In genomic region chr5:138179277-138179857, GRCh38 we compare ENCODE assay signal across 8 cellular contexts. TPM values are rescaled to one million over a fixed set of nuclear protein-coding genes. Genes with fewer than 3 reads are reported as not detected.
DNase-seq lines count a peak whose midpoint lies in the region; ATAC-seq, FAIRE-seq and TF ChIP-seq lines count a peak whose summit lies in the region.

No MANE protein-coding gene starts in this region.

- H3F3A ChIP-seq in neural cell (ENCODE audit: insufficient read depth, low read length, poor library complexity, severe bottlenecking): no peaks in the 10 kb centered on the region

- intact Hi-C loops in IMR-90 (cut with micrococcal nuclease): no loop called here
- intact Hi-C loops in mammary epithelial cell (cut with micrococcal nuclease): no loop called here

- H3K4ac ChIP-seq in IMR-90 (ENCODE audit: low read depth, low read length): peak overlapping the region; percentile 5

- H4K91ac ChIP-seq in IMR-90 (ENCODE audit: insufficient read depth, low read depth, low read length): peak overlapping the region; percentile 61

- H3K9ac ChIP-seq in IMR-90 (ENCODE audit: low read depth, low read length) (peak overlapping the region; percentile 74; the same call in 1 of the 2 replicates), mammary epithelial cell (ENCODE audit: insufficient read depth, low read length) (peak overlapping the region; percentile 99), neural cell (ENCODE audit: low read length) (no peak overlapping the region)

- H2AFZ ChIP-seq in IMR-90 (replicated peaks; ENCODE audit: low read length, poor library complexity): peak overlapping the region; percentile 93
- H2AFZ ChIP-seq in mammary epithelial cell (ENCODE audit: low read depth, low read length): peak overlapping the region; percentile 99
- H2AFZ ChIP-seq in neural cell (ENCODE audit: low read depth, low read length): no peak overlapping the region

- BruUV-seq in IMR-90 (replicated peaks; lab: Mats Ljungman, UMichigan) (TSS peak; percentile 76), mammary epithelial cell (replicated peaks; lab: Mats Ljungman, UMichigan) (TSS peak; percentile 64)

- H3K4me2 ChIP-seq in IMR-90 (ENCODE audit: low read depth, low read length) (peak overlapping the region; percentile 79), mammary epithelial cell (ENCODE audit: insufficient read depth, low read depth, low read length) (peak overlapping the region; percentile 83), neural cell (ENCODE audit: low read length) (peak overlapping the region; percentile 61)

- in situ Hi-C loops in IMR-90 (cut with MboI; ENCODE audit: low sequenced_read_pairs): no loop called here
- in situ Hi-C loops in mammary epithelial cell (cut with MboI; ENCODE audit: low sequenced_read_pairs in 2 of 2): loop anchor here (25.0 kb wide), 2 partner anchors 233 to 358 kb away; partner anchors contain the start of gene ETF1 (in 1 of the 2)

- H3K79me2 ChIP-seq in mammary epithelial cell (ENCODE audit: insufficient read depth, low read length) (peaks cover 68% of the 10 kb centered on the region), neural cell (replicated peaks; ENCODE audit: insufficient read depth, low read length) (peaks cover 52% of the 10 kb centered on the region)

- 0 out of 2 replicates have a peak overlapping the region, but pooled peaks have one; percentile 18 for H2AK5ac ChIP-seq in IMR-90 (ENCODE audit: low read depth, low read length)

- POLR2A ChIA-PET in IMR-90 (lab: Charles Lee; ENCODE audit: unreplicated experiment): interaction anchor here (0.6 kb wide), 2 partner anchors 43 to 325 kb away, joined by 3 to 6 read pairs; no protein-coding TSS in a partner anchor

- no peak for ATAC-seq in IMR-90 (ENCODE audit: low read depth)
- no peak for ATAC-seq in GM18520 (IDR thresholded peaks at IDR 0.05; ENCODE audit: unreplicated experiment)
- no peak for ATAC-seq in HG02588 (IDR thresholded peaks at IDR 0.05; ENCODE audit: unreplicated experiment)

- H3K14ac ChIP-seq in IMR-90 (replicated peaks; ENCODE audit: low read depth, low read length): peak overlapping the region; percentile 6

- TF ChIP-seq RAD21 in IMR-90 (IDR thresholded peaks at IDR 0.05; ENCODE audit: low read length) (no peak), neural cell (conservative IDR thresholded peaks at IDR 0.05) (no peak)

- peaks cover 17% of the 10 kb centered on the region for H3K36me3 ChIP-seq in IMR-90 (ENCODE audit: control insufficient read depth, insufficient read depth, low read length)
- peaks cover 22% of the 10 kb centered on the region for H3K36me3 ChIP-seq in mammary epithelial cell (ENCODE audit: insufficient read depth, low read length)
- H3K36me3 ChIP-seq in neural cell (ENCODE audit: insufficient read depth, low read length): no peaks in the 10 kb centered on the region

- no peaks in the 10 kb centered on the region; the same call in 1 of the 2 replicates for H3K9me1 ChIP-seq in IMR-90 (ENCODE audit: insufficient read depth, low read length)

- no peak overlapping the region for H2BK120ac ChIP-seq in IMR-90 (ENCODE audit: low read depth, low read length)

- DNase-seq in EH (ENCODE audit: low read depth) (peak; percentile 11), IMR-90 (no peak), mammary epithelial cell (peak; percentile 9), GM12892 (ENCODE audit: insufficient read length) (no peak), dedifferentiated amniotic fluid mesenchymal stem cell (ENCODE audit: extremely low spot score) (no peak)

- H3K4me3 ChIP-seq in IMR-90 (ENCODE audit: insufficient read depth, low read depth, low read length) (peak overlapping the region; percentile 76), mammary epithelial cell (replicated peaks in 1 of 3; ENCODE audit: insufficient read depth in 1 of 3, low read depth in 2 of 3, low read length in 3 of 3) (peak overlapping the region; percentile 77 to 99 (median 90)), neural cell (ENCODE audit: low read length) (peak overlapping the region; percentile 82)

- no peaks in the 10 kb centered on the region for H3K9me2 ChIP-seq in neural cell (ENCODE audit: insufficient read depth, low read length)

- TF ChIP-seq EP300 in neural cell (conservative IDR thresholded peaks at IDR 0.05; ENCODE audit: poor library complexity, severe bottlenecking): no peak

- H3K56ac ChIP-seq in IMR-90 (ENCODE audit: extremely low read depth, insufficient read depth, low read length): peak overlapping the region; percentile 11; the same call in 1 of the 2 replicates

- H3K9me3 ChIP-seq in IMR-90 (ENCODE audit: control insufficient read depth, insufficient read depth, low read length): no peaks in the 10 kb centered on the region
- no peaks in the 10 kb centered on the region for H3K9me3 ChIP-seq in mammary epithelial cell (replicated peaks; ENCODE audit: insufficient read depth, low read length)
- no peaks in the 10 kb centered on the region for H3K9me3 ChIP-seq in neural cell (ENCODE audit: low read length)

- CTCF ChIA-PET in IMR-90 (lab: Yijun Ruan, JAX): interaction anchor here (1.4 kb wide), 1 partner anchor 9 kb away, joined by 3 read pairs; no protein-coding TSS in a partner anchor
- CTCF ChIA-PET in mammary epithelial cell (lab: Charles Lee; ENCODE audit: low non-redundant PET): interaction anchor here (0.8 kb wide), 1 partner anchor 104 kb away, joined by 9 read pairs; no protein-coding TSS in a partner anchor

- H3K79me1 ChIP-seq in IMR-90 (ENCODE audit: low read depth in 1 of 2, low read length in 2 of 2): peaks cover 29 to 46% of the 10 kb centered on the region in 2 experiments

- no peak overlapping the region for H2BK15ac ChIP-seq in IMR-90 (ENCODE audit: low read depth, low read length)

- no peak overlapping the region for H2BK20ac ChIP-seq in IMR-90 (ENCODE audit: low read depth, low read length)

- no peak for TF ChIP-seq CTCF in IMR-90 (conservative IDR thresholded peaks at IDR 0.05; ENCODE audit: low read depth, low read length)
- TF ChIP-seq CTCF in mammary epithelial cell (conservative IDR thresholded peaks at IDR 0.05 in 1 of 2, IDR thresholded peaks at IDR 0.05 in 1 of 2; ENCODE audit: extremely low read depth in 1 of 2, insufficient read depth in 1 of 2, low read depth in 1 of 2, low read length in 2 of 2): no peak
- TF ChIP-seq CTCF in neural cell (IDR thresholded peaks at IDR 0.05; ENCODE audit: poor library complexity, severe bottlenecking): no peak

- 1% methylated on average over 7 of the region's 23 CpGs; no CpG with 5 or more reads in 1 of the 2 experiments for WGBS in IMR-90 (ENCODE audit: extremely low coverage in 2 of 2, insufficient read length in 1 of 2), 2 experiments
- under 1% methylated on average over 22 of the region's 23 CpGs for WGBS in mammary epithelial cell (ENCODE audit: low coverage, missing lambda C conversion rate)

- H4K20me1 ChIP-seq in IMR-90 (ENCODE audit: insufficient read depth, low read length) (0 out of 2 replicates have a peak, but pooled peaks cover 4% of the 10 kb centered on the region), mammary epithelial cell (ENCODE audit: insufficient read depth, low read length) (no peaks in the 10 kb centered on the region), neural cell (ENCODE audit: insufficient read depth) (no peaks in the 10 kb centered on the region)

- no peaks in the 10 kb centered on the region for H3K4me1 ChIP-seq in IMR-90 (ENCODE audit: control insufficient read depth, insufficient read depth, low read length)
- peaks cover 14% of the 10 kb centered on the region for H3K4me1 ChIP-seq in mammary epithelial cell (ENCODE audit: insufficient read depth, low read length)

- H4K5ac ChIP-seq in IMR-90 (ENCODE audit: low read depth, low read length): no peak overlapping the region

- H3K27me3 ChIP-seq in IMR-90 (ENCODE audit: control insufficient read depth, insufficient read depth, low read length): no peaks in the 10 kb centered on the region
- no peaks in the 10 kb centered on the region for H3K27me3 ChIP-seq in mammary epithelial cell (ENCODE audit: insufficient read depth, low read length)
- H3K27me3 ChIP-seq in neural cell (ENCODE audit: insufficient read depth, low read depth, low read length): no peaks in the 10 kb centered on the region

- peak overlapping the region; percentile 82; the same call in 1 of the 2 replicates for H3K23ac ChIP-seq in IMR-90 (ENCODE audit: low read depth, low read length)

- H2AK9ac ChIP-seq in IMR-90 (replicated peaks; ENCODE audit: low read depth, low read length, poor library complexity): peak overlapping the region; percentile 84

- peak overlapping the region; percentile 14 for H2BK5ac ChIP-seq in IMR-90 (ENCODE audit: low read depth, low read length, poor library complexity, severe bottlenecking)

- peak overlapping the region in 1 of 2 experiments; percentile 28; a peak in 2 of 4 replicates for H4K8ac ChIP-seq in IMR-90 (ENCODE audit: low read depth in 2 of 2, low read length in 2 of 2)

- H3K27ac ChIP-seq in IMR-90 (ENCODE audit: insufficient read depth, low read length) (peak overlapping the region; percentile 7; the same call in 1 of the 2 replicates), mammary epithelial cell (ENCODE audit: insufficient read depth, low read depth, low read length) (peak overlapping the region; percentile 92), neural cell (ENCODE audit: low read length) (no peak overlapping the region)

- no peak overlapping the region for H3K18ac ChIP-seq in IMR-90 (ENCODE audit: low read depth, low read length)

- no peak for FAIRE-seq in GM12892 (lab: Jason Lieb, UNC)

- TF ChIP-seq POLR2A in IMR-90 (IDR thresholded peaks at IDR 0.05; ENCODE audit: low read depth, low read length): no peak
- no peak for TF ChIP-seq POLR2A in GM12892 (IDR thresholded peaks at IDR 0.05; ENCODE audit: low read depth, low read length)

- dilution Hi-C loops in IMR-90 (cut with HindIII; ENCODE audit: low sequenced_read_pairs, unreplicated experiment) (no loop called here), mammary epithelial cell (cut with HindIII; ENCODE audit: low sequenced_read_pairs) (no loop called here)

RNA-seq across cellular contexts. Expression of gene KIF20A, which starts 0.5 kb away (rescaled TPM):
- total RNA-seq in IMR-90 (2012; rRNA removed) (106 and 119 TPM in 2 replicates), mammary epithelial cell (10 to 100 TPM in 1 of 2 donors, under 1 TPM in 1; 0.67 to 36.5 TPM)
- polyA plus RNA-seq in IMR-90 (2012; rRNA removed) (39.4 and 42.0 TPM in 2 replicates), mammary epithelial cell (47.0 TPM), neural cell (1.9 and 2.1 TPM in 2 replicates)
- 18.4 and 23.3 TPM in 2 replicates for polyA plus RNA-seq in IMR-90 (2012; cell fraction: cytosol; rRNA removed)
- polyA plus RNA-seq in IMR-90 (2012; cell fraction: nucleus; rRNA removed; ENCODE audit: low replicate concordance): 16.2 and 30.2 TPM in 2 replicates
- polyA minus RNA-seq in mammary epithelial cell (45.0 TPM), neural cell (0.73 and 1.2 TPM in 2 replicates)
- polyA plus RNA-seq in GM12892 (2012; ENCODE audit: missing spikeins): 13.7 TPM

RNA-seq across cellular contexts. Expression of gene BRD8, which starts 0.9 kb away (rescaled TPM):
- total RNA-seq in IMR-90 (2012; rRNA removed) (35.8 and 36.9 TPM in 2 replicates), mammary epithelial cell (10 to 100 TPM; 25.8 to 44.5 TPM)
- polyA plus RNA-seq in IMR-90 (2012; rRNA removed) (37.6 and 43.6 TPM in 2 replicates), mammary epithelial cell (25.6 TPM), neural cell (96.1 and 118 TPM in 2 replicates)
- 9.7 and 16.6 TPM in 2 replicates for polyA plus RNA-seq in IMR-90 (2012; cell fraction: cytosol; rRNA removed)
- 37.2 and 122 TPM in 2 replicates for polyA plus RNA-seq in IMR-90 (2012; cell fraction: nucleus; rRNA removed; ENCODE audit: low replicate concordance)
- polyA minus RNA-seq in mammary epithelial cell (102 TPM), neural cell (86.2 and 88.1 TPM in 2 replicates)
- 28.6 TPM for polyA plus RNA-seq in GM12892 (2012; ENCODE audit: missing spikeins)

RNA-seq across cellular contexts. Expression of gene CDC23, which starts 33.8 kb away (rescaled TPM):
- total RNA-seq in IMR-90 (2012; rRNA removed): 28.0 and 29.4 TPM in 2 replicates
- 18.9 and 21.1 TPM in 2 replicates for polyA plus RNA-seq in IMR-90 (2012; rRNA removed)
- polyA plus RNA-seq in IMR-90 (2012; cell fraction: cytosol; rRNA removed): 9.7 and 23.1 TPM in 2 replicates
- polyA plus RNA-seq in IMR-90 (2012; cell fraction: nucleus; rRNA removed; ENCODE audit: low replicate concordance): 17.0 and 34.5 TPM in 2 replicates
- 10 to 100 TPM; 30.7 to 31.2 TPM for total RNA-seq in mammary epithelial cell
- 20.5 TPM for polyA plus RNA-seq in mammary epithelial cell
- 36.2 TPM for polyA minus RNA-seq in mammary epithelial cell
- 40.8 and 52.9 TPM in 2 replicates for polyA plus RNA-seq in neural cell
- 44.6 and 46.7 TPM in 2 replicates for polyA minus RNA-seq in neural cell
- 32.9 TPM for polyA plus RNA-seq in GM12892 (2012; ENCODE audit: missing spikeins)

RNA-seq across cellular contexts. Expression of gene NME5, which starts 40.1 kb away (rescaled TPM):
- under 0.01 and 0.18 TPM in 2 replicates for total RNA-seq in IMR-90 (2012; rRNA removed)
- 0.17 and 0.20 TPM in 2 replicates for polyA plus RNA-seq in IMR-90 (2012; rRNA removed)
- polyA plus RNA-seq in IMR-90 (2012; cell fraction: cytosol; rRNA removed): not detected in 2 replicates
- 0.10 TPM in 1 of 2 replicates, not detected in the other for polyA plus RNA-seq in IMR-90 (2012; cell fraction: nucleus; rRNA removed; ENCODE audit: low replicate concordance)
- 1 to 10 TPM; 1.6 to 5.5 TPM for total RNA-seq in mammary epithelial cell
- polyA plus RNA-seq in mammary epithelial cell: 0.88 TPM
- not detected for polyA minus RNA-seq in mammary epithelial cell
- 12.8 and 17.0 TPM in 2 replicates for polyA plus RNA-seq in neural cell
- polyA minus RNA-seq in neural cell: 7.1 and 8.1 TPM in 2 replicates
- polyA plus RNA-seq in GM12892 (2012; ENCODE audit: missing spikeins): 0.68 TPM

Comparison
In these comparisons a context has a peak if more than half of its experiments do, and no peak if none do; other contexts are left out.
1. DNase-seq: peak in EH (single experiment) and mammary epithelial cell (single experiment); none in IMR-90 (single experiment), GM12892 (single experiment) and dedifferentiated amniotic fluid mesenchymal stem cell (single experiment).
2. Peak in every context shown above with its lines, with median percentiles within 50 percentile points of each other: H3K4me2 ChIP-seq and H3K4me3 ChIP-seq.